In the genomic region with DNA sequence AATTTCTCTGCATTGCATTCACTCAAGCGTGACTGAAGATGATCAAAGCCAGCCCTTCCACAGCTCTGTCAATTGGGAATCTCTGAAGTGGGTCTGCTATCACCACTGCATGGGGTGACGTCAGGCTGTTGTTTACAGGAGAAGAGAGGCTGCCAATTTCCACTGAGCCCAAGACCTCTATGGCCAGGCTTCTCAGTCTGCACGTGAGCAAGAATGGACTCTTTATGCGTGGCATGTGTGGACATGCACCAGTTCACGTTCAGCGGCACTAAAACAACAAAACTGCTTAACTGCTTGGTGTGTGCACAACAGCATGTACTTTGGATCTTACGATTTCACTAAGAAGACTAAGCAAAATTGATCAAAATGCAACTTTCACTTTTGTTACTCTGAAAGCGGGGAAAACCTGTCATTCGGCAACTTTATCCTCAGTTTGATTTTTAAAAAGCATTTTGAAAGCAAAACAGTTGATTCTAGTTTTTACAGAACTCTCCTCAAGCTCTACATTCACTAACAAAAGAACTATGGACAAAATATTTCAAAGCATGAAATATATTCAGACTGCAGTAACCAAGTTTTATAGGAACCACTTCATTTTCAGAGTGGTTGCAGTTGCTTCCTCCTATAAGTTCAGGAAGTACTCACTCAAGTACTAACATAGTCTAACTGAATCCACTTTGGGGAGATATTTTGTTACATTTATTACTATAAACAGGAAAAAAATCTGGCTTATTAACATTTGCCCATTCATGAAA, we compare ENCODE assay signal across 8 cellular contexts.
DNase-seq lines count a peak whose midpoint lies in the region; ATAC-seq and TF ChIP-seq lines count a peak whose summit lies in the region.

No MANE protein-coding gene starts in this region.

- H3K27ac Mint-ChIP-seq in CD14-positive monocyte, result peak overlapping the region; percentile 92 to 98 (median 95)

- no peaks in the 10 kb centered on the region for H3K9me3 ChIP-seq in OCI-LY3 (ENCODE audit: insufficient read depth, low read length)

- H3K4me2 ChIP-seq in OCI-LY3 (ENCODE audit: low read length), result peak overlapping the region; percentile 94

- H3K27ac ChIP-seq in OCI-LY3 (ENCODE audit: low read length), result peak overlapping the region; percentile 74

- peaks cover 16 to 18% of the 10 kb centered on the region in 2 donors for H3K36me3 Mint-ChIP-seq in CD14-positive monocyte

- H3K4me1 Mint-ChIP-seq in CD14-positive monocyte, result peaks cover 49% of the 10 kb centered on the region

- peaks cover 13% of the 10 kb centered on the region; the same call in 1 of the 2 replicates for H3K27me3 ChIP-seq in OCI-LY3 (ENCODE audit: low read depth, low read length)

- no peaks in the 10 kb centered on the region for H3K36me3 ChIP-seq in OCI-LY3 (replicated peaks; ENCODE audit: low read depth, low read length)

- H4K20me1 ChIP-seq in OCI-LY3 (ENCODE audit: insufficient read depth, low read length), result no peaks in the 10 kb centered on the region

- intact Hi-C loops in CD14-positive monocyte (cut with micrococcal nuclease), result loop anchor here in 1 of 2 donors (5.0 kb wide), 2 partner anchors 33 to 73 kb away; no protein-coding TSS in a partner anchor

- H3K9me3 Mint-ChIP-seq in CD14-positive monocyte, result no peaks in the 10 kb centered on the region

- peak overlapping the region; percentile 70 for H3K4me3 ChIP-seq in OCI-LY3 (ENCODE audit: low read length)

- H2AFZ ChIP-seq in OCI-LY3 (ENCODE audit: low read depth, low read length), result peak overlapping the region; percentile 66

- peak overlapping the region; percentile 53 for H3K9ac ChIP-seq in OCI-LY3 (ENCODE audit: low read length)

- TF ChIP-seq CTCF in CD14-positive monocyte (IDR thresholded peaks at IDR 0.05), result no peak
- TF ChIP-seq CTCF in OCI-LY3 (IDR thresholded peaks at IDR 0.05; ENCODE audit: low read depth, low read length), result no peak
- TF ChIP-seq CTCF in omental fat pad (IDR thresholded peaks at IDR 0.05), result no peak

- H3K4me3 Mint-ChIP-seq in CD14-positive monocyte, result peak overlapping the region; percentile 78 to 90

- DNase-seq in CD14-positive monocyte (ENCODE audit: low spot score) (peak; percentile 55), foreskin melanocyte (peak; percentile 67), omental fat pad (ENCODE audit: low spot score) (no peak), UCSD-AML1 (lab: John Stamatoyannopoulos, UW; ENCODE audit: unreplicated experiment) (no peak)
- peak; percentile 72 for DNase-seq in activated effector memory CD4-positive, alpha-beta T cell treated with anti-CD3 and anti-CD28 coated beads, Interleukin-2, amount 50 U/mL, for 16 hours

- no peaks in the 10 kb centered on the region for H3K79me2 ChIP-seq in OCI-LY3 (ENCODE audit: low read length)

- H3K4me1 ChIP-seq in OCI-LY3 (ENCODE audit: low read length), result peaks cover 58% of the 10 kb centered on the region

- H3K27me3 Mint-ChIP-seq in CD14-positive monocyte (ENCODE audit: low read depth in 3 of 3), result no peaks in the 10 kb centered on the region

- ATAC-seq in HG02610 (IDR thresholded peaks at IDR 0.05; ENCODE audit: unreplicated experiment) (peak; percentile 53), omental fat pad (ENCODE audit: low FRiP score) (peak; percentile 75), GM19395 (IDR thresholded peaks at IDR 0.05; ENCODE audit: unreplicated experiment) (no peak)

Comparison
In these comparisons a context has a peak if more than half of its experiments do, and no peak if none do; other contexts are left out.
1. DNase-seq: peak in CD14-positive monocyte (single experiment), activated effector memory CD4-positive, alpha-beta T cell treated with anti-CD3 and anti-CD28 coated beads, Interleukin-2, amount 50 U/mL, for 16 hours (single experiment) and foreskin melanocyte (single experiment); none in omental fat pad (single experiment) and UCSD-AML1 (single experiment).